ENCODE assay signal across 30 cellular contexts in genomic region chr9:136077491-136077890, GRCh38. TPM values are rescaled to one million over a fixed set of nuclear protein-coding genes. Genes with fewer than 3 reads are reported as not detected.
A peak's percentile ranks its signal among the peaks of the same experiment; 100 is the strongest.
DNase-seq lines count a peak whose midpoint lies in the region; ATAC-seq and TF ChIP-seq lines count a peak whose summit lies in the region.
"Had no signal": no experiment of that assay in that cellular context is flagged by ENCODE, and none has a peak within 500 bp of the region (broad histone marks: within the 10 kb centered on the region; RNA-seq: fewer than 3 reads in every experiment).

No MANE protein-coding gene starts in this region.

- H4K20me1 ChIP-seq in GM23338 (replicated peaks; ENCODE audit: insufficient read depth) (no peaks in the 10 kb centered on the region), osteoblast (ENCODE audit: insufficient read depth, low read length) (peaks cover 54% of the 10 kb centered on the region)

- intact Hi-C loops in testis (cut with DNase I; ENCODE audit: low total_unique reads): no loop called here

- H3F3A ChIP-seq in GM23338 (replicated peaks; ENCODE audit: low read depth): no peaks in the 10 kb centered on the region

- TF ChIP-seq CTCF in GM23338 (conservative IDR thresholded peaks at IDR 0.05; ENCODE audit: low read depth in 2 of 2) (no peak), choroid plexus epithelial cell (conservative IDR thresholded peaks at IDR 0.05; ENCODE audit: low read depth, low read length) (no peak), osteoblast (IDR thresholded peaks at IDR 0.05; ENCODE audit: extremely low read depth, low read depth, low read length) (no peak), testis (IDR thresholded peaks at IDR 0.05) (no peak)

- H3K9me3 ChIP-seq in osteoblast (ENCODE audit: low read depth, low read length) (no peaks in the 10 kb centered on the region), testis (no peaks in the 10 kb centered on the region)
- H3K9me3 ChIP-seq: breast epithelium, upper lobe of right lung had no signal

- H3K4me3 ChIP-seq in GM23338 (no peak overlapping the region), choroid plexus epithelial cell (ENCODE audit: low read depth, low read length) (no peak overlapping the region), osteoblast (ENCODE audit: insufficient read depth, low read length) (no peak overlapping the region), testis (no peak overlapping the region)
- H3K4me3 ChIP-seq: breast epithelium, coronary artery, skin epidermis, upper lobe of right lung had no signal

- H3K27ac Mint-ChIP-seq in GM23338: no peak overlapping the region
- H3K27ac Mint-ChIP-seq: activated CD4-positive, alpha-beta T cell treated with anti-CD3 and anti-CD28 coated beads for 36 hours; activated CD8-positive, alpha-beta T cell treated with anti-CD3 and anti-CD28 coated beads for 36 hours; activated naive CD4-positive, alpha-beta T cell treated with anti-CD3 and anti-CD28 coated beads, Interleukin-2, amount 50 U/mL, for 24 hours; effector memory CD8-positive, alpha-beta T cell; HFFc6; naive B cell; stimulated activated memory B cell treated with anti-CD40 and anti-IgM and Interleukin-4, amounts not matched to agents 10 μg/mL and 1 μg/mL and 100 μg/mL, for 72 hours had no signal

- 82 to 84% methylated on average over 8 of the region's 8 CpGs for WGBS in testis, 2 donors

- H3K4me1 Mint-ChIP-seq in GM23338: peaks cover 13% of the 10 kb centered on the region; the same call in 2 of the 3 replicates

- H3K4me2 ChIP-seq in GM23338: no peak overlapping the region
- no peak overlapping the region for H3K4me2 ChIP-seq in osteoblast (ENCODE audit: insufficient read depth, low read length)

- H3K27ac ChIP-seq in GM23338 (ENCODE audit: low read depth) (0 out of 2 replicates have a peak overlapping the region, but pooled peaks have one; percentile 30), osteoblast (ENCODE audit: low read depth, low read length) (no peak overlapping the region), testis (no peak overlapping the region)
- H3K27ac ChIP-seq: breast epithelium, coronary artery, skin epidermis, upper lobe of right lung had no signal

- DNase-seq in GM23338 (ENCODE audit: low spot score): no peak
- peak; percentile 3 for DNase-seq in HuH-7.5 (ENCODE audit: low spot score)
- peak; percentile 41 for DNase-seq in choroid plexus epithelial cell (ENCODE audit: low read depth)
- DNase-seq in osteoblast (ENCODE audit: insufficient read length, low spot score, missing footprints): peak; percentile 48
- no peak for DNase-seq in cerebellar cortex (ENCODE audit: low spot score)
- DNase-seq in UCSD-AML1 (lab: John Stamatoyannopoulos, UW; ENCODE audit: unreplicated experiment): no peak
- DNase-seq in testis: no peak
- DNase-seq: activated CD4-positive, alpha-beta T cell treated with anti-CD3 and anti-CD28 coated beads for 36 hours; activated CD8-positive, alpha-beta memory T cell treated with anti-CD3 and anti-CD28 coated beads, Interleukin-2, amount 50 U/mL, for 48 hours; activated CD8-positive, alpha-beta T cell treated with anti-CD3 and anti-CD28 coated beads for 36 hours; anterior cingulate cortex; effector memory CD8-positive, alpha-beta T cell; erythroblast; HFFc6; islet precursor cell; naive B cell; NCI-H1092 treated with DMSO at 0.1 percent for 48 hours; NCI-H187 treated with DMSO at 0.1 percent for 48 hours; NCI-H2171; NCI-H510A treated with DMSO at 0.1 percent for 48 hours; occipital lobe; PC-3; SHP77 treated with DMSO at 0.1 percent for 48 hours; substantia nigra; upper lobe of right lung had no signal

- TF ChIP-seq POLR2A in testis (IDR thresholded peaks at IDR 0.05): no peak

- peaks cover 13% of the 10 kb centered on the region for H3K27me3 Mint-ChIP-seq in GM23338 (ENCODE audit: insufficient read depth, low read depth, poor library complexity)
- H3K27me3 Mint-ChIP-seq: activated CD4-positive, alpha-beta T cell treated with anti-CD3 and anti-CD28 coated beads for 36 hours; activated CD8-positive, alpha-beta T cell treated with anti-CD3 and anti-CD28 coated beads for 36 hours; activated naive CD4-positive, alpha-beta T cell treated with anti-CD3 and anti-CD28 coated beads, Interleukin-2, amount 50 U/mL, for 24 hours; effector memory CD8-positive, alpha-beta T cell had no signal

- H3K27me3 ChIP-seq in GM23338 (ENCODE audit: insufficient read depth): no peaks in the 10 kb centered on the region
- no peaks in the 10 kb centered on the region for H3K27me3 ChIP-seq in osteoblast (ENCODE audit: insufficient read depth, low read length)
- no peaks in the 10 kb centered on the region for H3K27me3 ChIP-seq in testis
- H3K27me3 ChIP-seq: breast epithelium, upper lobe of right lung had no signal

- no peaks in the 10 kb centered on the region for H3K36me3 ChIP-seq in GM23338 (ENCODE audit: insufficient read depth)
- peaks cover 4% of the 10 kb centered on the region for H3K36me3 ChIP-seq in osteoblast (ENCODE audit: insufficient read depth, low read length)
- no peaks in the 10 kb centered on the region for H3K36me3 ChIP-seq in testis (ENCODE audit: low read depth, missing control alignments)
- H3K36me3 ChIP-seq: breast epithelium, upper lobe of right lung had no signal

- H3K79me2 ChIP-seq in GM23338 (replicated peaks; ENCODE audit: insufficient read depth) (no peaks in the 10 kb centered on the region), osteoblast (ENCODE audit: insufficient read depth, low read length) (peaks cover 82% of the 10 kb centered on the region)

- H3K4me3 Mint-ChIP-seq in GM23338: no peak overlapping the region
- H3K4me3 Mint-ChIP-seq: activated CD4-positive, alpha-beta T cell treated with anti-CD3 and anti-CD28 coated beads for 36 hours; activated CD8-positive, alpha-beta T cell treated with anti-CD3 and anti-CD28 coated beads for 36 hours; activated naive CD4-positive, alpha-beta T cell treated with anti-CD3 and anti-CD28 coated beads, Interleukin-2, amount 50 U/mL, for 24 hours; effector memory CD8-positive, alpha-beta T cell; HFFc6; naive B cell; stimulated activated memory B cell treated with anti-CD40 and anti-IgM and Interleukin-4, amounts not matched to agents 10 μg/mL and 1 μg/mL and 100 μg/mL, for 72 hours had no signal

- H3K36me3 Mint-ChIP-seq in GM23338 (ENCODE audit: low read depth): no peaks in the 10 kb centered on the region
- H3K36me3 Mint-ChIP-seq: naive B cell; stimulated activated memory B cell treated with anti-CD40 and anti-IgM and Interleukin-4, amounts not matched to agents 10 μg/mL and 1 μg/mL and 100 μg/mL, for 72 hours had no signal

- no peaks in the 10 kb centered on the region for H3K9me3 Mint-ChIP-seq in GM23338
- H3K9me3 Mint-ChIP-seq: activated CD8-positive, alpha-beta T cell treated with anti-CD3 and anti-CD28 coated beads for 36 hours; activated naive CD4-positive, alpha-beta T cell treated with anti-CD3 and anti-CD28 coated beads, Interleukin-2, amount 50 U/mL, for 24 hours; effector memory CD8-positive, alpha-beta T cell; HFFc6; stimulated activated memory B cell treated with anti-CD40 and anti-IgM and Interleukin-4, amounts not matched to agents 10 μg/mL and 1 μg/mL and 100 μg/mL, for 72 hours had no signal

- no peaks in the 10 kb centered on the region for H3K9me2 ChIP-seq in GM23338 (ENCODE audit: insufficient read depth)

- ATAC-seq in GM23338: no peak
- ATAC-seq: activated CD4-positive, alpha-beta T cell treated with anti-CD3 and anti-CD28 coated beads for 36 hours; activated CD8-positive, alpha-beta T cell treated with anti-CD3 and anti-CD28 coated beads for 36 hours; effector memory CD8-positive, alpha-beta T cell; PC-3; stimulated activated memory B cell treated with anti-CD40 and anti-IgM and Interleukin-4, amounts not matched to agents 10 μg/mL and 1 μg/mL and 100 μg/mL, for 72 hours; upper lobe of right lung had no signal

- H3K4me1 ChIP-seq in GM23338 (ENCODE audit: insufficient read depth): no peaks in the 10 kb centered on the region
- no peaks in the 10 kb centered on the region for H3K4me1 ChIP-seq in osteoblast (ENCODE audit: insufficient read depth, low read length)
- peaks cover 5% of the 10 kb centered on the region for H3K4me1 ChIP-seq in testis

- H2AFZ ChIP-seq in GM23338 (no peak overlapping the region), osteoblast (ENCODE audit: low read length) (no peak overlapping the region)

TF ChIP-seq in GM23338, 12 proteins besides CTCF, POLR2A, EP300 and RAD21 (continues in another document):
- TF ChIP-seq POLR2AphosphoS5 (IDR thresholded peaks at IDR 0.05; ENCODE audit: low read depth): no peak
- TF ChIP-seq JUNB (IDR thresholded peaks at IDR 0.05; ENCODE audit: unreplicated experiment): no peak
- TF ChIP-seq REST (IDR thresholded peaks at IDR 0.05; ENCODE audit: unreplicated experiment): no peak

RNA-seq across cellular contexts. Expression of gene NACC2, which starts 17.6 kb away (rescaled TPM):
- total RNA-seq in GM23338 (2014; rRNA removed; shearing (Covaris generic)): 16.5 and 20.8 TPM in 2 replicates
- polyA plus RNA-seq in GM23338 (2016; fragmentation: Nextera tagmentation; extraction: Ambion mirVana) (3.2 and 3.8 TPM in 2 replicates), testis (ENCODE audit: insufficient read depth, low read depth, low replicate concordance) (29.3 TPM)
- total RNA-seq in osteoblast (25.3 and 32.9 TPM in 2 replicates), testis (10 to 100 TPM; 49.5 to 49.7 TPM)

RNA-seq across cellular contexts. Expression of gene TMEM250, which starts 41.2 kb away (rescaled TPM):
- total RNA-seq in GM23338 (2014; rRNA removed; shearing (Covaris generic)): 32.6 and 39.2 TPM in 2 replicates
- polyA plus RNA-seq in GM23338 (2016; fragmentation: Nextera tagmentation; extraction: Ambion mirVana): 11.8 and 12.2 TPM in 2 replicates
- total RNA-seq in osteoblast: 52.7 and 65.5 TPM in 2 replicates
- total RNA-seq in testis: 10 to 100 TPM; 57.8 to 73.0 TPM
- 29.4 TPM for polyA plus RNA-seq in testis (ENCODE audit: insufficient read depth, low read depth, low replicate concordance)

Comparison
In these comparisons a context has a peak if more than half of its experiments do, and no peak if none do; other contexts are left out.
1. DNase-seq: peak in HuH-7.5 (single experiment), choroid plexus epithelial cell (single experiment) and osteoblast (single experiment); none in GM23338 (single experiment), cerebellar cortex (single experiment), UCSD-AML1 (single experiment) and testis (single experiment).